Comparison of ENCODE assay signal across 18 cellular contexts in the genomic region with DNA sequence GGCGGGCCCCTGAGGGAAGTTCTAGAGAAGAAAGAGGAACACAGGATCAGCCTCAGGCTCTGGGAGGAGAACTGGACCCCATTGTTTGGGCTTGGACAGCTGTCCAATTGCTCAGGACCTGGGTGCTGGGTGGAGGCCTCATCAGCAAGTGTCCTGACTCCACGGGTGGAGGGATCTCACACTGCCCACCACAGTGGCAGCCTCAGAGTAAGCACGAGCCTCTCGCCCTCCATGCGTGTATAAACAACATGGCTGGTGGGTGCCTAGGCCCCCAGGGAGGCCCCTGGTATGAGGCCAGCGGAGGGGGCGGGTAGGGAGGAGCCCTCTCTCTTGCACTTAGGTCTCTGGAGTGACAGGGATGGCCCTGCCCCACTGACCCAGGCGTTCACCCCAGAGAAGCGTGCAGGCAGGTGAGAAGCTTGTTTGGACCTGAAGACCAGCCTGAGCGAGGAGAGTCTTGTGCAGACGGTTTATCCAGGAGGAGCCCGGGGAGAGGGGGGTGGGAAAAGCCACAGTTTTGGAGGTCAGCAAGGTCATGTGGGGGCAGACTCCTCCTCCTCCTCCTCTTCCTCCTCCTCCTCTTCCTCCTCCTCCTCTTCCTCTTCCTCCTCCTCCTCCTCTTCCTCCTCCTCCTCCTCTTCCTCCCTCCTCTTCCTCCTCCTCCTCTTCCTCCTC. TPM values are rescaled to one million over a fixed set of nuclear protein-coding genes. Genes with fewer than 3 reads are reported as not detected.
DNase-seq lines count a peak whose midpoint lies in the region; ATAC-seq and TF ChIP-seq lines count a peak whose summit lies in the region.
"Had no signal": no experiment of that assay in that cellular context is flagged by ENCODE, and none has a peak within 500 bp of the region (broad histone marks: within the 10 kb centered on the region; RNA-seq: fewer than 3 reads in every experiment).

No MANE protein-coding gene starts in this region.

- TF ChIP-seq CTCF in lower lobe of right lung (IDR thresholded peaks at IDR 0.05): no peak

- intact Hi-C loops in left ventricle myocardium superior (cut with micrococcal nuclease) (no loop called here), Right ventricle myocardium inferior (cut with DNase I) (no loop called here), lower lobe of right lung (cut with DNase I) (no loop called here)

- ATAC-seq in left ventricle myocardium superior (no peak), Right ventricle myocardium inferior (no peak), lower lobe of right lung (no peak), GM19023 (IDR thresholded peaks at IDR 0.05; ENCODE audit: unreplicated experiment) (no peak)

- H3K27ac ChIP-seq in lower lobe of right lung: no peak overlapping the region

- H3K4me1 ChIP-seq in lower lobe of right lung: no peaks in the 10 kb centered on the region
- H3K4me1 ChIP-seq: HAP-1 had no signal

- H3K36me3 ChIP-seq in lower lobe of right lung: no peaks in the 10 kb centered on the region
- H3K36me3 ChIP-seq: HAP-1 had no signal

- no peaks in the 10 kb centered on the region for H3K9me3 ChIP-seq in lower lobe of right lung
- H3K9me3 ChIP-seq: HAP-1 had no signal

- no peak overlapping the region for H3K4me3 ChIP-seq in lower lobe of right lung
- H3K4me3 ChIP-seq: HAP-1 had no signal

- peaks cover 25% of the 10 kb centered on the region for H3K27me3 ChIP-seq in lower lobe of right lung (ENCODE audit: low read depth)

- DNase-seq in DMS53 (lab: John Stamatoyannopoulos, UW) (peak; percentile 37), DMS53 treated with DMSO at 0.1 percent for 48 hours (lab: John Stamatoyannopoulos, UW; ENCODE audit: unreplicated experiment) (no peak), left ventricle myocardium superior (peak; percentile 15), Right ventricle myocardium inferior (ENCODE audit: missing footprints) (no peak), lower lobe of right lung (peak; percentile 34), foreskin melanocyte (no peak), mesenteric fat pad (ENCODE audit: low spot score) (no peak)
- DNase-seq: 8988T, GF-D8, MM.1S, NCI-H1092, NCI-H2081, OCI-M1 had no signal

RNA-seq across cellular contexts. Expression of gene BHLHE23, which starts 41.9 kb away (rescaled TPM):
- not detected for total RNA-seq in left ventricle myocardium superior
- not detected for total RNA-seq in Right ventricle myocardium inferior
- total RNA-seq in lower lobe of right lung: not detected
- total RNA-seq in mesenteric fat pad: not detected
- total RNA-seq: LHCN-M2, NCI-H460, RPMI7951 had no signal

Comparison
In these comparisons a context has a peak if more than half of its experiments do, and no peak if none do; other contexts are left out.
1. DNase-seq: peak in DMS53 (single experiment), left ventricle myocardium superior (single experiment) and lower lobe of right lung (single experiment); none in DMS53 treated with DMSO at 0.1 percent for 48 hours (single experiment), Right ventricle myocardium inferior (single experiment), foreskin melanocyte (single experiment) and mesenteric fat pad (single experiment).